15 cellular contexts compared by ENCODE assay signal in the genomic region with DNA sequence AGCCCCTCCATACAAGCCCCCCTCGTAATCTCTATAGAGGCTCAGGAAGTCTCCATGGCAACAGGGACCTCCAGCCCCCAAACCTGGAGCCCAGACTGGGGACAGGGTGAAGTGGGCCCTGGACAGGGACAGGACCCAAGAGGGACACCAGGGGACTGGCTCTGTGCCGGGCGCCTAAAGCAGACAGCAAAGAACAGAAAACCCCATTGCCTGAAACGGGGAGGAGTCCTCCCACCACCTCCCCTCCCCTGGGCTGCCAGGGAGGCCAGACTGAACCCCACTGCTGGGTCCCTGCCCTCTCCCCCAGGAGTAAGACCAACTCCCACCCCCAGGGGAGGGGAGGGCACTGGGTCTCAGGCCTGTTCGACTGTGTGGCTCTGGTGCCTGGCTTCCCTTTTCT. TPM values are rescaled to one million over a fixed set of nuclear protein-coding genes. Genes with fewer than 3 reads are reported as not detected.
A peak's percentile ranks its signal among the peaks of the same experiment; 100 is the strongest.
DNase-seq lines count a peak whose midpoint lies in the region; ATAC-seq lines count a peak whose summit lies in the region.
"Had no signal": no experiment of that assay in that cellular context is flagged by ENCODE, and none has a peak within 500 bp of the region (broad histone marks: within the 10 kb centered on the region; RNA-seq: fewer than 3 reads in every experiment).

No MANE protein-coding gene starts in this region.

- POLR2A ChIA-PET in activated CD4-positive, alpha-beta memory T cell treated with anti-CD3 and anti-CD28 coated beads for 36 hours (lab: Charles Lee): interaction anchor here (1.6 to 1.8 kb wide), 2 partner anchors 9 to 19 kb away, joined by 4 to 5 read pairs; no protein-coding TSS in a partner anchor

- peaks cover 73% of the 10 kb centered on the region for H3K4me1 Mint-ChIP-seq in activated CD8-positive, alpha-beta memory T cell treated with anti-CD3 and anti-CD28 coated beads, Interleukin-2, amount 10 ng/mL, durations not matched to agents 7 days and 5 days
- H3K4me1 Mint-ChIP-seq in activated CD4-positive, alpha-beta memory T cell treated with anti-CD3 and anti-CD28 coated beads for 36 hours (ENCODE audit: low read depth): peaks cover 64% of the 10 kb centered on the region
- H3K4me1 Mint-ChIP-seq in effector memory CD8-positive, alpha-beta T cell (ENCODE audit: low read depth in 2 of 2): peaks cover 69 to 72% of the 10 kb centered on the region in 2 donors
- peaks cover 81% of the 10 kb centered on the region for H3K4me1 Mint-ChIP-seq in stimulated activated naive CD8-positive, alpha-beta T cell treated with anti-CD3 and anti-CD28 coated beads, Interleukin-15, amount 100 ng/mL, for 72 hours

- CTCF ChIA-PET in activated CD8-positive, alpha-beta memory T cell treated with anti-CD3 and anti-CD28 coated beads, Interleukin-2, amount 10 ng/mL, durations not matched to agents 7 days and 5 days (lab: Charles Lee): interaction anchor here (1.1 to 2.2 kb wide), 3 partner anchors 12 to 49 kb away, joined by 3 to 12 read pairs (median 3); partner anchors contain the start of gene CPNE2
- CTCF ChIA-PET in activated CD4-positive, alpha-beta memory T cell treated with anti-CD3 and anti-CD28 coated beads for 36 hours (lab: Charles Lee): interaction anchor here (1.6 kb wide), 1 partner anchor 40 kb away, joined by 5 read pairs; the partner anchor contains the start of gene CPNE2

- no peak for DNase-seq in activated CD8-positive, alpha-beta memory T cell treated with anti-CD3 and anti-CD28 coated beads, Interleukin-2, amount 10 ng/mL, durations not matched to agents 7 days and 5 days
- DNase-seq in activated CD8-positive, alpha-beta memory T cell treated with anti-CD3 and anti-CD28 coated beads for 24 hours: no peak
- no peak for DNase-seq in activated CD4-positive, alpha-beta memory T cell treated with anti-CD3 and anti-CD28 coated beads for 36 hours
- DNase-seq in effector memory CD8-positive, alpha-beta T cell: no peak
- DNase-seq in stimulated activated naive CD8-positive, alpha-beta T cell treated with anti-CD3 and anti-CD28 coated beads, Interleukin-15, amount 100 ng/mL, for 72 hours: no peak
- DNase-seq in NCI-H2029 treated with DMSO at 0.1 percent for 48 hours (lab: John Stamatoyannopoulos, UW) (no peak), left lobe of liver (ENCODE audit: low spot score) (no peak)
- DNase-seq: activated CD4-positive, CD25-positive, alpha-beta regulatory T cell treated with anti-CD3 and anti-CD28 coated beads, Interleukin-2, amount 50 U/mL, for 72 hours; activated T-cell treated with anti-CD3 and anti-CD28 coated beads for 4 hours; adrenal gland; central memory CD4-positive, alpha-beta T cell; NCI-H2081; NCI-H526 treated with DMSO at 0.1 percent for 48 hours; T-helper 9 cell had no signal

- ATAC-seq in activated CD8-positive, alpha-beta memory T cell treated with anti-CD3 and anti-CD28 coated beads, Interleukin-2, amount 10 ng/mL, durations not matched to agents 7 days and 5 days: no peak
- no peak for ATAC-seq in effector memory CD8-positive, alpha-beta T cell (replicated peaks)
- ATAC-seq in stimulated activated naive CD8-positive, alpha-beta T cell treated with anti-CD3 and anti-CD28 coated beads, Interleukin-15, amount 100 ng/mL, for 72 hours: no peak
- ATAC-seq in GM19463 (IDR thresholded peaks at IDR 0.05; ENCODE audit: unreplicated experiment): no peak
- no peak for ATAC-seq in left lobe of liver

- intact Hi-C loops in activated CD4-positive, alpha-beta memory T cell treated with anti-CD3 and anti-CD28 coated beads for 36 hours (cut with micrococcal nuclease): no loop called here

- no peaks in the 10 kb centered on the region for H3K27me3 Mint-ChIP-seq in activated CD8-positive, alpha-beta memory T cell treated with anti-CD3 and anti-CD28 coated beads, Interleukin-2, amount 10 ng/mL, durations not matched to agents 7 days and 5 days
- H3K27me3 Mint-ChIP-seq in activated CD4-positive, alpha-beta memory T cell treated with anti-CD3 and anti-CD28 coated beads for 36 hours: no peaks in the 10 kb centered on the region
- H3K27me3 Mint-ChIP-seq in effector memory CD8-positive, alpha-beta T cell: no peaks in the 10 kb centered on the region
- H3K27me3 Mint-ChIP-seq in stimulated activated naive CD8-positive, alpha-beta T cell treated with anti-CD3 and anti-CD28 coated beads, Interleukin-15, amount 100 ng/mL, for 72 hours: no peaks in the 10 kb centered on the region

- H3K27ac Mint-ChIP-seq in activated CD8-positive, alpha-beta memory T cell treated with anti-CD3 and anti-CD28 coated beads, Interleukin-2, amount 10 ng/mL, durations not matched to agents 7 days and 5 days: peak overlapping the region; percentile 82
- H3K27ac Mint-ChIP-seq in activated CD4-positive, alpha-beta memory T cell treated with anti-CD3 and anti-CD28 coated beads for 36 hours: peak overlapping the region; percentile 84
- H3K27ac Mint-ChIP-seq in effector memory CD8-positive, alpha-beta T cell: peak overlapping the region; percentile 89 to 99
- H3K27ac Mint-ChIP-seq in stimulated activated naive CD8-positive, alpha-beta T cell treated with anti-CD3 and anti-CD28 coated beads, Interleukin-15, amount 100 ng/mL, for 72 hours: peak overlapping the region; percentile 94 to 96

- H3K4me3 Mint-ChIP-seq in activated CD8-positive, alpha-beta memory T cell treated with anti-CD3 and anti-CD28 coated beads, Interleukin-2, amount 10 ng/mL, durations not matched to agents 7 days and 5 days: no peak overlapping the region
- no peak overlapping the region for H3K4me3 Mint-ChIP-seq in activated CD4-positive, alpha-beta memory T cell treated with anti-CD3 and anti-CD28 coated beads for 36 hours
- H3K4me3 Mint-ChIP-seq in effector memory CD8-positive, alpha-beta T cell: peak overlapping the region; percentile 74 to 87
- H3K4me3 Mint-ChIP-seq in stimulated activated naive CD8-positive, alpha-beta T cell treated with anti-CD3 and anti-CD28 coated beads, Interleukin-15, amount 100 ng/mL, for 72 hours: peak overlapping the region; percentile 79 to 80

- H3K9me3 Mint-ChIP-seq in activated CD8-positive, alpha-beta memory T cell treated with anti-CD3 and anti-CD28 coated beads, Interleukin-2, amount 10 ng/mL, durations not matched to agents 7 days and 5 days (ENCODE audit: low read depth): no peaks in the 10 kb centered on the region
- no peaks in the 10 kb centered on the region for H3K9me3 Mint-ChIP-seq in activated CD4-positive, alpha-beta memory T cell treated with anti-CD3 and anti-CD28 coated beads for 36 hours
- no peaks in the 10 kb centered on the region for H3K9me3 Mint-ChIP-seq in effector memory CD8-positive, alpha-beta T cell
- H3K9me3 Mint-ChIP-seq in stimulated activated naive CD8-positive, alpha-beta T cell treated with anti-CD3 and anti-CD28 coated beads, Interleukin-15, amount 100 ng/mL, for 72 hours: no peaks in the 10 kb centered on the region

- no peaks in the 10 kb centered on the region for H3K36me3 Mint-ChIP-seq in activated CD8-positive, alpha-beta memory T cell treated with anti-CD3 and anti-CD28 coated beads, Interleukin-2, amount 10 ng/mL, durations not matched to agents 7 days and 5 days
- no peaks in the 10 kb centered on the region for H3K36me3 Mint-ChIP-seq in activated CD4-positive, alpha-beta memory T cell treated with anti-CD3 and anti-CD28 coated beads for 36 hours
- peaks cover 17% of the 10 kb centered on the region for H3K36me3 Mint-ChIP-seq in effector memory CD8-positive, alpha-beta T cell (ENCODE audit: insufficient read depth)

RNA-seq across cellular contexts. Expression of gene CPNE2, which starts 40.7 kb away (rescaled TPM):
- total RNA-seq in activated CD8-positive, alpha-beta memory T cell treated with anti-CD3 and anti-CD28 coated beads, Interleukin-2, amount 10 ng/mL, durations not matched to agents 7 days and 5 days: 1 to 10 TPM; 3.2 to 9.6 TPM
- total RNA-seq in activated CD4-positive, alpha-beta memory T cell treated with anti-CD3 and anti-CD28 coated beads for 36 hours: 1 to 10 TPM; 7.3 to 8.1 TPM
- 7.3 TPM for total RNA-seq in left lobe of liver

RNA-seq across cellular contexts. Expression of gene PSME3IP1, which starts 52.7 kb away (rescaled TPM):
- 100 to 1,000 TPM; 118 to 124 TPM for total RNA-seq in activated CD8-positive, alpha-beta memory T cell treated with anti-CD3 and anti-CD28 coated beads, Interleukin-2, amount 10 ng/mL, durations not matched to agents 7 days and 5 days
- 100 to 1,000 TPM; 101 to 102 TPM for total RNA-seq in activated CD4-positive, alpha-beta memory T cell treated with anti-CD3 and anti-CD28 coated beads for 36 hours
- total RNA-seq in left lobe of liver: 26.6 TPM

RNA-seq across cellular contexts. Expression of gene RSPRY1, which starts 53.0 kb away (rescaled TPM):
- total RNA-seq in activated CD8-positive, alpha-beta memory T cell treated with anti-CD3 and anti-CD28 coated beads, Interleukin-2, amount 10 ng/mL, durations not matched to agents 7 days and 5 days: 10 to 100 TPM; 32.6 to 33.7 TPM
- total RNA-seq in activated CD4-positive, alpha-beta memory T cell treated with anti-CD3 and anti-CD28 coated beads for 36 hours: 10 to 100 TPM; 31.5 to 33.3 TPM
- total RNA-seq in left lobe of liver: 18.1 TPM

Comparison
In these comparisons a context has a peak if more than half of its experiments do, and no peak if none do; other contexts are left out.
1. H3K4me3 Mint-ChIP-seq: peak in effector memory CD8-positive, alpha-beta T cell (2 of 2) and stimulated activated naive CD8-positive, alpha-beta T cell treated with anti-CD3 and anti-CD28 coated beads, Interleukin-15, amount 100 ng/mL, for 72 hours (2 of 2); none in activated CD8-positive, alpha-beta memory T cell treated with anti-CD3 and anti-CD28 coated beads, Interleukin-2, amount 10 ng/mL, durations not matched to agents 7 days and 5 days (single experiment) and activated CD4-positive, alpha-beta memory T cell treated with anti-CD3 and anti-CD28 coated beads for 36 hours (single experiment).
2. Peak in every context shown above with its lines, with median percentiles within 50 percentile points of each other: H3K27ac Mint-ChIP-seq.